ENCODE assay signal across 14 cellular contexts in genomic region chr14:103315368-103315911, GRCh38. TPM values are rescaled to one million over a fixed set of nuclear protein-coding genes. Genes with fewer than 3 reads are reported as not detected.
DNase-seq lines count a peak whose midpoint lies in the region; ATAC-seq, FAIRE-seq and TF ChIP-seq lines count a peak whose summit lies in the region.
"Had no signal": no experiment of that assay in that cellular context is flagged by ENCODE, and none has a peak within 500 bp of the region (broad histone marks: within the 10 kb centered on the region; RNA-seq: fewer than 3 reads in every experiment).

No MANE protein-coding gene starts in this region.

- H3K4me1 Mint-ChIP-seq in astrocyte (ENCODE audit: low read depth, unreplicated experiment), result no peaks in the 10 kb centered on the region
- H3K4me1 Mint-ChIP-seq: CD4-positive, alpha-beta memory T cell; central memory CD8-positive, alpha-beta T cell had no signal

- DNase-seq in GM03348 (ENCODE audit: low spot score) (peak; percentile 17), astrocyte (ENCODE audit: low read depth) (peak; percentile 50), left cardiac atrium (peak; percentile 79), pulmonary artery endothelial cell (ENCODE audit: low read depth, low spot score) (peak; percentile 27), NCI-H1105 treated with DMSO at 0.1 percent for 48 hours (lab: John Stamatoyannopoulos, UW) (no peak), D721Med (ENCODE audit: insufficient read length, low spot score) (no peak)
- no peak for DNase-seq in activated naive CD4-positive, alpha-beta T cell (lab: John Stamatoyannopoulos, UW)
- DNase-seq: activated T-cell treated with anti-CD3 and anti-CD28 coated beads, Interleukin-2, amount 50 U/mL, for 48 hours; CD4-positive, alpha-beta memory T cell; NCI-H187 treated with DMSO at 0.1 percent for 48 hours had no signal

- intact Hi-C loops in left cardiac atrium (cut with DNase I), result no loop called here

- H3K9me3 ChIP-seq in astrocyte (ENCODE audit: insufficient read depth, low read depth, low read length), result no peaks in the 10 kb centered on the region
- H3K9me3 ChIP-seq: mucosa of descending colon, Peyer's patch had no signal

- H3K79me2 ChIP-seq in astrocyte (ENCODE audit: insufficient read depth, low read length), result no peaks in the 10 kb centered on the region

- ATAC-seq in left cardiac atrium, result peak; percentile 59 to 85
- ATAC-seq in GM18520 (IDR thresholded peaks at IDR 0.05; ENCODE audit: unreplicated experiment), result no peak
- ATAC-seq: mucosa of descending colon had no signal

- no peaks in the 10 kb centered on the region for H3K4me1 ChIP-seq in astrocyte (ENCODE audit: insufficient read depth, low read length)
- H3K4me1 ChIP-seq: Peyer's patch had no signal

- H2AFZ ChIP-seq in astrocyte (ENCODE audit: low read depth, low read length), result no peak overlapping the region

- H3K27me3 Mint-ChIP-seq in astrocyte (ENCODE audit: low read depth, unreplicated experiment), result peaks cover 45% of the 10 kb centered on the region

- no peaks in the 10 kb centered on the region for H3K9me3 Mint-ChIP-seq in astrocyte (ENCODE audit: unreplicated experiment)
- H3K9me3 Mint-ChIP-seq: central memory CD8-positive, alpha-beta T cell had no signal

- H3K27ac ChIP-seq in astrocyte (ENCODE audit: low read depth, low read length), result no peak overlapping the region

- H3K4me3 Mint-ChIP-seq in astrocyte (ENCODE audit: unreplicated experiment), result no peak overlapping the region
- H3K4me3 Mint-ChIP-seq: CD4-positive, alpha-beta memory T cell; central memory CD8-positive, alpha-beta T cell had no signal

- no peak overlapping the region for H3K27ac Mint-ChIP-seq in astrocyte (ENCODE audit: unreplicated experiment)
- H3K27ac Mint-ChIP-seq: CD4-positive, alpha-beta memory T cell had no signal

- no peak overlapping the region for H3K4me3 ChIP-seq in astrocyte (ENCODE audit: insufficient read depth, low read depth, low read length)
- H3K4me3 ChIP-seq: mucosa of descending colon, Peyer's patch had no signal

- H3K4me2 ChIP-seq in astrocyte (ENCODE audit: low read length), result no peak overlapping the region

- H3K27me3 ChIP-seq in astrocyte (ENCODE audit: insufficient read depth, low read length), result no peaks in the 10 kb centered on the region
- H3K27me3 ChIP-seq: Peyer's patch had no signal

- H4K20me1 ChIP-seq in astrocyte (ENCODE audit: insufficient read depth, low read length), result no peaks in the 10 kb centered on the region

- no peak overlapping the region for H3K9ac ChIP-seq in astrocyte (ENCODE audit: low read length)

- no peaks in the 10 kb centered on the region for H3K36me3 ChIP-seq in astrocyte (ENCODE audit: insufficient read depth, low read length)
- H3K36me3 ChIP-seq: Peyer's patch had no signal

- H3K36me3 Mint-ChIP-seq in astrocyte (ENCODE audit: low read depth, unreplicated experiment), result peaks cover 2% of the 10 kb centered on the region
- H3K36me3 Mint-ChIP-seq: CD4-positive, alpha-beta memory T cell had no signal

- no peak for TF ChIP-seq CTCF in astrocyte (IDR thresholded peaks at IDR 0.05; ENCODE audit: insufficient read depth, low read depth, low read length)
- no peak for TF ChIP-seq CTCF in D721Med (IDR thresholded peaks at IDR 0.05; ENCODE audit: insufficient read depth, missing control alignments)

- no peak for FAIRE-seq in astrocyte (lab: Jason Lieb, UNC)
- FAIRE-seq in D721Med (lab: Jason Lieb, UNC), result no peak

RNA-seq across cellular contexts. Expression of gene EIF5, which starts 18.6 kb away (rescaled TPM):
- total RNA-seq in astrocyte (330 and 337 TPM in 2 replicates), left cardiac atrium (100 to 1,000 TPM; 246 to 287 TPM), pulmonary artery endothelial cell (159 and 250 TPM in 2 replicates)

Comparison
In these comparisons a context has a peak if more than half of its experiments do, and no peak if none do; other contexts are left out.
1. DNase-seq: peak in GM03348 (single experiment), astrocyte (single experiment), left cardiac atrium (single experiment) and pulmonary artery endothelial cell (single experiment); none in activated naive CD4-positive, alpha-beta T cell (0 of 4), NCI-H1105 treated with DMSO at 0.1 percent for 48 hours (single experiment) and D721Med (single experiment).